Comparison of ENCODE assay signal across 11 cellular contexts in the genomic region with DNA sequence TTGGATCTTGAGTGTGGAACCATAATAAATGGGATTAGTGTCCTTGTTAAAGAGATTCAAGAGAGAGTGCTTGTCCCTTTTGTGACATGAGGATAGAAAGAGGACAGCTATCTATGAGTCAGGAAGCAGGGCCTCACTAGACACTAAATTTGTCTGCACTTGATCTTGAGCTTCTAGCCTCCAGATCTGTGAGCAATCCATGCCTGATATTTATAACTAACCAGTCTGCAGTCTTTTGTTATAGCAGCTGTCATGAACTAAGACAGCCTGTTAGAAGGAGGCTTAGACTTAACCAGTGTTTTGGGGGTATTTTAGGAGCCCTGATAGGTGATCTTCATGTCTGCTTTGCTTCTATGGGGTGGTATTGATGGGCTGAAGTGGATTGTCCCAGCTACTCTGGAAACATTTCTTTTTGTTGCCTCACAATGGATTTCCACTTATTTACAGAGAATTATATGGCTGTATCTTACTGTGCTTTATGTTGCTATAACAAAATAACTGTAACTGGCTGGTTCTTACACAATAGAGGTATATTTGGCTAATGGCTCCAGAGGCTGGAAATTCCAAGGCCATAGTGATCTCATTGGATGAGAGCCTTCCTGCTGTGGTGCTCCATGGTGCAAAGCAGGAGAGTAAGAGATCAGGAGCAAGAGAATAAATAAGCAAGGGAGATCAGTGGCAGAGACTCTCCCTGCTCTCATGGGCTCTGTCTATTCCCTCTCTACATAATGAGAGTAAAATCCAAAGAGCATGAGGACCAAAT. TPM values are rescaled to one million over a fixed set of nuclear protein-coding genes. Genes with fewer than 3 reads are reported as not detected.
DNase-seq lines count a peak whose midpoint lies in the region; ATAC-seq, FAIRE-seq and TF ChIP-seq lines count a peak whose summit lies in the region.
"Had no signal": no experiment of that assay in that cellular context is flagged by ENCODE, and none has a peak within 500 bp of the region (broad histone marks: within the 10 kb centered on the region; RNA-seq: fewer than 3 reads in every experiment).

No MANE protein-coding gene starts in this region.

- peak overlapping the region; percentile 95 to 96 for H3K27ac ChIP-seq in A549
- peak overlapping the region; percentile 67 for H3K27ac ChIP-seq in foreskin keratinocyte

- H3K36me3 Mint-ChIP-seq in osteocyte (ENCODE audit: unreplicated experiment) = no peaks in the 10 kb centered on the region

- peaks cover 17% of the 10 kb centered on the region for H3K4me1 Mint-ChIP-seq in osteocyte (ENCODE audit: unreplicated experiment)

- peak overlapping the region; percentile 62 for H3K4me2 ChIP-seq in A549

- no peak overlapping the region for H3K4me3 Mint-ChIP-seq in osteocyte (ENCODE audit: unreplicated experiment)

- TF ChIP-seq POLR2A in A549 (IDR thresholded peaks at IDR 0.05; ENCODE audit: low read length) = no peak

- H3K36me3 ChIP-seq in adipocyte (ENCODE audit: control insufficient read depth, insufficient read depth, low read length, severe bottlenecking) = no peaks in the 10 kb centered on the region

- peak overlapping the region; percentile 85 for H3K9ac ChIP-seq in adipocyte (ENCODE audit: low read length)

- peaks cover 2% of the 10 kb centered on the region for H3K27me3 Mint-ChIP-seq in osteocyte (ENCODE audit: unreplicated experiment)

- H3K27me3 ChIP-seq in adipocyte (replicated peaks; ENCODE audit: control insufficient read depth, insufficient read depth, low read length) (no peaks in the 10 kb centered on the region), foreskin keratinocyte (no peaks in the 10 kb centered on the region)

- H3K4me3 ChIP-seq in A549 (peak overlapping the region; percentile 2; the same call in 2 of the 3 replicates), adipocyte (ENCODE audit: low read length) (peak overlapping the region; percentile 64)

- no peak for TF ChIP-seq CTCF in A549 (IDR thresholded peaks at IDR 0.05)
- TF ChIP-seq CTCF in foreskin keratinocyte (conservative IDR thresholded peaks at IDR 0.05) = no peak
- no peak for TF ChIP-seq CTCF in osteocyte (IDR thresholded peaks at IDR 0.05)

- peaks cover 8% of the 10 kb centered on the region for H3K9me3 Mint-ChIP-seq in osteocyte (ENCODE audit: unreplicated experiment)

- H3K4me1 ChIP-seq in A549 (peaks cover 61% of the 10 kb centered on the region), adipocyte (ENCODE audit: control insufficient read depth, insufficient read depth, low read length) (peaks cover 56% of the 10 kb centered on the region), foreskin keratinocyte (peaks cover 12% of the 10 kb centered on the region)

- CTCF ChIA-PET in A549 (lab: Yijun Ruan, JAX) = interaction anchor here (1.2 to 1.4 kb wide), 2 partner anchors 8 to 213 kb away, joined by 4 to 7 read pairs; no protein-coding TSS in a partner anchor

- ATAC-seq in A549 (peak in 1 of 2 experiments; percentile 75; a peak in 2 of 6 replicates), foreskin keratinocyte (no peak), GM18907 (IDR thresholded peaks at IDR 0.05; ENCODE audit: unreplicated experiment) (no peak), HG03439 (IDR thresholded peaks at IDR 0.05; ENCODE audit: unreplicated experiment) (no peak)

- DNase-seq in A549 (ENCODE audit: low read depth in 1 of 2, low spot score in 1 of 2) (no peak), adipocyte (ENCODE audit: low read depth) (peak; percentile 29), foreskin keratinocyte (no peak), osteocyte (ENCODE audit: extremely low spot score, unreplicated experiment) (no peak), NCI-H2081 (lab: John Stamatoyannopoulos, UW) (no peak), NCI-H510A treated with DMSO at 0.1 percent for 48 hours (lab: John Stamatoyannopoulos, UW) (no peak)
- DNase-seq: NCI-H2171; stimulated activated CD4-positive, alpha-beta T cell treated with anti-CD3 and anti-CD28 coated beads, Interleukin-2, amount 100 ng/mL, for 24 hours had no signal

- no peak for FAIRE-seq in A549 (lab: Jason Lieb, UNC)
- FAIRE-seq: GM12891 had no signal

- H3K9me3 ChIP-seq in A549 (peaks cover 44% of the 10 kb centered on the region), adipocyte (ENCODE audit: control insufficient read depth, low read length) (no peaks in the 10 kb centered on the region)

- H3K27ac Mint-ChIP-seq in osteocyte (ENCODE audit: unreplicated experiment) = peak overlapping the region; percentile 70

- POLR2A ChIA-PET in A549 (lab: Yijun Ruan, JAX) = interaction anchor here (0.8 to 0.9 kb wide), 3 partner anchors 67 to 245 kb away, joined by 3 to 4 read pairs (median 3); partner anchors contain the start of genes AKR1C2 and AKR1E2

- TF ChIP-seq RAD21 in A549 (conservative IDR thresholded peaks at IDR 0.05 in 1 of 2, IDR thresholded peaks at IDR 0.05 in 1 of 2) = no peak

- TF ChIP-seq EP300 in A549 (IDR thresholded peaks at IDR 0.05) = no peak

TF ChIP-seq in A549, 52 proteins besides CTCF, POLR2A, EP300 and RAD21 (continues in another document):
- TF ChIP-seq HOXB13 (CRISPR knock-in tag; IDR thresholded peaks at IDR 0.05; ENCODE audit: low read depth) (0 out of 2 replicates have a peak, but pooled peaks have one; percentile 59), CEBPB (IDR thresholded peaks at IDR 0.05) (peak in 1 of 2 experiments; percentile 53; a peak in 1 of 4 replicates), EHF (CRISPR knock-in tag; IDR thresholded peaks at IDR 0.05) (peak; percentile 81), REST (IDR thresholded peaks at IDR 0.05) (peak; percentile 19; the same call in 1 of the 2 replicates), HOXA7 (CRISPR knock-in tag; IDR thresholded peaks at IDR 0.05) (peak; percentile 40; the same call in 1 of the 2 replicates), ZSCAN20 (CRISPR knock-in tag; IDR thresholded peaks at IDR 0.05) (no peak), CHD2 (IDR thresholded peaks at IDR 0.05; ENCODE audit: low read length, partially characterized antibody) (no peak), MAX (IDR thresholded peaks at IDR 0.05) (peak; percentile 17; the same call in 1 of the 2 replicates), HMGXB4 (CRISPR knock-in tag; IDR thresholded peaks at IDR 0.05; ENCODE audit: borderline replicate concordance) (peak; percentile 43; the same call in 1 of the 2 replicates), FOSB (CRISPR knock-in tag; IDR thresholded peaks at IDR 0.05) (0 out of 2 replicates have a peak, but pooled peaks have one; percentile 68)
- TF ChIP-seq, protein P1, sequence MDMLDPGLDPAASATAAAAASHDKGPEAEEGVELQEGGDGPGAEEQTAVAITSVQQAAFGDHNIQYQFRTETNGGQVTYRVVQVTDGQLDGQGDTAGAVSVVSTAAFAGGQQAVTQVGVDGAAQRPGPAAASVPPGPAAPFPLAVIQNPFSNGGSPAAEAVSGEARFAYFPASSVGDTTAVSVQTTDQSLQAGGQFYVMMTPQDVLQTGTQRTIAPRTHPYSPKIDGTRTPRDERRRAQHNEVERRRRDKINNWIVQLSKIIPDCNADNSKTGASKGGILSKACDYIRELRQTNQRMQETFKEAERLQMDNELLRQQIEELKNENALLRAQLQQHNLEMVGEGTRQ (IDR thresholded peaks at IDR 0.05) = no peak

RNA-seq across cellular contexts. Expression of gene AKR1C3, which starts 23.4 kb away (rescaled TPM):
- polyA plus RNA-seq in A549 (2011; rRNA removed) (3,820 and 4,867 TPM in 2 replicates), A549 (2017; fragmentation: RNase III; extraction: RNeasy Plus Mini Kit Qiagen cat#74134 plus additional on column Dnase treatment) (1,744 to 2,157 TPM (median 1,998 TPM) in 3 replicates), foreskin keratinocyte (0.52 and 0.78 TPM in 2 replicates)
- polyA plus RNA-seq in A549 (2012; cell fraction: cytosol; rRNA removed) = 1,990 and 2,211 TPM in 2 replicates
- polyA plus RNA-seq in A549 (2012; cell fraction: nucleus; rRNA removed) = 1,508 and 2,046 TPM in 2 replicates
- polyA minus RNA-seq in A549 (2011; rRNA and poly(A)+ RNA removed) = 1,379 and 1,525 TPM in 2 replicates
- total RNA-seq in foreskin keratinocyte (0.44 and 0.56 TPM in 2 replicates), osteocyte (0.89 TPM in 1 of 2 replicates, not detected in the other)
